Comparison of ENCODE assay signal across 16 cellular contexts in genomic region chr1:90434460-90434859, GRCh38.
A peak's percentile ranks its signal among the peaks of the same experiment; 100 is the strongest.
DNase-seq lines count a peak whose midpoint lies in the region; ATAC-seq and TF ChIP-seq lines count a peak whose summit lies in the region.
"Had no signal": no experiment of that assay in that cellular context is flagged by ENCODE, and none has a peak within 500 bp of the region (broad histone marks: within the 10 kb centered on the region; RNA-seq: fewer than 3 reads in every experiment).

No MANE protein-coding gene starts in this region.

- TF ChIP-seq CTCF in 22Rv1 (IDR thresholded peaks at IDR 0.05) (peak; percentile 52), GM12865 (IDR thresholded peaks at IDR 0.05; ENCODE audit: insufficient read depth, low read depth, low read length, missing control alignments) (peak; percentile 1), epithelial cell of esophagus (IDR thresholded peaks at IDR 0.05; ENCODE audit: insufficient read depth, low read depth, low read length, missing control alignments) (peak; percentile 25)

- no peak for ATAC-seq in GM19452 (IDR thresholded peaks at IDR 0.05; ENCODE audit: unreplicated experiment)
- no peak for ATAC-seq in GM18519 (IDR thresholded peaks at IDR 0.05; ENCODE audit: low FRiP score, unreplicated experiment)
- ATAC-seq in HG02763 (IDR thresholded peaks at IDR 0.05; ENCODE audit: unreplicated experiment): no peak
- ATAC-seq: stimulated activated effector memory CD8-positive, alpha-beta T cell treated with anti-CD3 and anti-CD28 coated beads, Interleukin-12 subunit alpha, Interleukin-12 subunit beta, amount 100 ng/mL, for 72 hours had no signal

- no peak overlapping the region for H3K27ac ChIP-seq in 22Rv1
- H3K27ac ChIP-seq: left ventricle myocardium inferior, neutrophil had no signal

- H3K4me3 ChIP-seq in GM12865 (ENCODE audit: low read depth, low read length) (no peak overlapping the region), epithelial cell of esophagus (ENCODE audit: low read length) (no peak overlapping the region)
- H3K4me3 ChIP-seq: left ventricle myocardium inferior had no signal

- DNase-seq in GM12865 (ENCODE audit: low read depth): no peak
- peak; percentile 7 for DNase-seq in OCI-M1 (lab: John Stamatoyannopoulos, UW)
- peak; percentile 5 for DNase-seq in epithelial cell of esophagus (ENCODE audit: low read depth)
- no peak for DNase-seq in COR-L47 (lab: John Stamatoyannopoulos, UW)
- DNase-seq: activated CD8-positive, alpha-beta memory T cell treated with anti-CD3 and anti-CD28 coated beads for 24 hours; activated naive CD4-positive, alpha-beta T cell treated with anti-CD3 and anti-CD28 coated beads for 36 hours; cerebellar nuclear complex; left ventricle myocardium inferior; NCI-H1092 treated with DMSO at 0.1 percent for 48 hours; NCI-H748 treated with DMSO at 0.1 percent for 48 hours had no signal

Comparison
In these comparisons a context has a peak if more than half of its experiments do, and no peak if none do; other contexts are left out.
1. CTCF ChIP-seq: peak in every context shown above with its lines; median percentile 52 in 22Rv1; 25 in epithelial cell of esophagus; 1 in GM12865.
2. DNase-seq: peak in OCI-M1 (single experiment) and epithelial cell of esophagus (single experiment); none in GM12865 (single experiment) and COR-L47 (single experiment).